Comparison of ENCODE assay signal across 9 cellular contexts in the genomic region with DNA sequence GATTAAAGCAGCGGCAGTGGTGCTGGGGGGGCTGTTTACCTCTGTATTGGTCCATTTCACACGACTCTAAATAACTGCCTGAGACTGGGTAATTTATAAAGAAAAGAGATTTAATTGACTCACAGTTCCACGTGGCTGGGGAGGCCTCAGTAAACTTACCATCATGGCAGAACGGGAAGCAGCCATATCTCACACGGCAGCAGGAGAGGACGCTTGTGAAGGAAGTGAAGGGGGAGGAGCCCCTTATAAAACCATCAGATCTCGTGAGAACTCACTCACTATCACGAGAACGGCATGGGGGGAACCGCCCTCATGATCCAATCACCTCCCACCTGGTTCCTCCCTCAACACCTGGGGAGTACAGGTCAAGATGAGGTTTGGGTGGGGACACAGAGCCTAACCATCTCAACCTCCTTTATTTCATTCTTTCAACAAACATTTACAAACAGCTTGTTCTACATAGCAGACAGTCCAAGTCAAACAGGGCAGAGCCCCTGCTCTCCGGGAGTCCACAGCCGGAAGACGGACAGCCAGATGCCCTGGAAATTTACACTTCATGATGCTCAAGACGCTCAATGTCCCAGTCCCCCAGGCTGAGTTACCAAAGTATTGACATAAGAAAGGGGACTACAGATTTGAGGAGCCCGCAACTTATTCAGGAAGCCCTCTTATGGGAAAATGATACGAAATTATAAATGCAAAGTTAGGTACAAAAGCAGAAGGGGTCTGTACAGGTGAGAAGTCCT. TPM values are rescaled to one million over a fixed set of nuclear protein-coding genes. Genes with fewer than 3 reads are reported as not detected.
A peak's percentile ranks its signal among the peaks of the same experiment; 100 is the strongest.
DNase-seq lines count a peak whose midpoint lies in the region; ATAC-seq and TF ChIP-seq lines count a peak whose summit lies in the region.
"Had no signal": no experiment of that assay in that cellular context is flagged by ENCODE, and none has a peak within 500 bp of the region (broad histone marks: within the 10 kb centered on the region; RNA-seq: fewer than 3 reads in every experiment).

No MANE protein-coding gene starts in this region.

- ATAC-seq in activated CD8-positive, alpha-beta memory T cell treated with anti-CD3 and anti-CD28 coated beads, Interleukin-2, amount 10 ng/mL, durations not matched to agents 7 days and 5 days = peak; percentile 52
- peak; percentile 65 for ATAC-seq in SK-N-SH treated with all-trans-retinoic acid at 6 μM for 48 hours
- ATAC-seq in stimulated activated memory B cell treated with anti-CD40 and anti-IgM and Interleukin-4, amounts not matched to agents 10 μg/mL and 1 μg/mL and 100 μg/mL, for 72 hours = no peak
- no peak for ATAC-seq in GM19023 (IDR thresholded peaks at IDR 0.05; ENCODE audit: unreplicated experiment)
- no peak for ATAC-seq in natural killer cell

- no peaks in the 10 kb centered on the region for H3K36me3 Mint-ChIP-seq in activated CD8-positive, alpha-beta memory T cell treated with anti-CD3 and anti-CD28 coated beads, Interleukin-2, amount 10 ng/mL, durations not matched to agents 7 days and 5 days
- H3K36me3 Mint-ChIP-seq in stimulated activated memory B cell treated with anti-CD40 and anti-IgM and Interleukin-4, amounts not matched to agents 10 μg/mL and 1 μg/mL and 100 μg/mL, for 72 hours = no peaks in the 10 kb centered on the region
- H3K36me3 Mint-ChIP-seq in natural killer cell = no peaks in the 10 kb centered on the region
- H3K36me3 Mint-ChIP-seq: activated naive CD8-positive, alpha-beta T cell had no signal

- intact Hi-C loops in natural killer cell (cut with micrococcal nuclease) = no loop called here

- H3K9me3 Mint-ChIP-seq in activated CD8-positive, alpha-beta memory T cell treated with anti-CD3 and anti-CD28 coated beads, Interleukin-2, amount 10 ng/mL, durations not matched to agents 7 days and 5 days (ENCODE audit: low read depth) = no peaks in the 10 kb centered on the region
- H3K9me3 Mint-ChIP-seq in stimulated activated memory B cell treated with anti-CD40 and anti-IgM and Interleukin-4, amounts not matched to agents 10 μg/mL and 1 μg/mL and 100 μg/mL, for 72 hours = peaks cover 3% of the 10 kb centered on the region
- no peaks in the 10 kb centered on the region for H3K9me3 Mint-ChIP-seq in natural killer cell

- TF ChIP-seq CTCF in natural killer cell (IDR thresholded peaks at IDR 0.05) = no peak

- peak overlapping the region; percentile 49 for H3K4me3 Mint-ChIP-seq in activated CD8-positive, alpha-beta memory T cell treated with anti-CD3 and anti-CD28 coated beads, Interleukin-2, amount 10 ng/mL, durations not matched to agents 7 days and 5 days
- peak overlapping the region; percentile 1 for H3K4me3 Mint-ChIP-seq in stimulated activated memory B cell treated with anti-CD40 and anti-IgM and Interleukin-4, amounts not matched to agents 10 μg/mL and 1 μg/mL and 100 μg/mL, for 72 hours
- no peak overlapping the region for H3K4me3 Mint-ChIP-seq in natural killer cell

- peaks cover 27% of the 10 kb centered on the region for H3K27me3 Mint-ChIP-seq in activated CD8-positive, alpha-beta memory T cell treated with anti-CD3 and anti-CD28 coated beads, Interleukin-2, amount 10 ng/mL, durations not matched to agents 7 days and 5 days
- peaks cover 22% of the 10 kb centered on the region for H3K27me3 Mint-ChIP-seq in stimulated activated memory B cell treated with anti-CD40 and anti-IgM and Interleukin-4, amounts not matched to agents 10 μg/mL and 1 μg/mL and 100 μg/mL, for 72 hours
- peaks cover 24 to 47% of the 10 kb centered on the region in 2 donors for H3K27me3 Mint-ChIP-seq in natural killer cell (ENCODE audit: low read depth in 2 of 2)

- H3K4me1 Mint-ChIP-seq in activated CD8-positive, alpha-beta memory T cell treated with anti-CD3 and anti-CD28 coated beads, Interleukin-2, amount 10 ng/mL, durations not matched to agents 7 days and 5 days = peaks cover 11% of the 10 kb centered on the region
- H3K4me1 Mint-ChIP-seq in stimulated activated memory B cell treated with anti-CD40 and anti-IgM and Interleukin-4, amounts not matched to agents 10 μg/mL and 1 μg/mL and 100 μg/mL, for 72 hours = peaks cover 9% of the 10 kb centered on the region
- H3K4me1 Mint-ChIP-seq in natural killer cell = no peaks in the 10 kb centered on the region

- no peak overlapping the region for H3K27ac Mint-ChIP-seq in activated CD8-positive, alpha-beta memory T cell treated with anti-CD3 and anti-CD28 coated beads, Interleukin-2, amount 10 ng/mL, durations not matched to agents 7 days and 5 days
- H3K27ac Mint-ChIP-seq in stimulated activated memory B cell treated with anti-CD40 and anti-IgM and Interleukin-4, amounts not matched to agents 10 μg/mL and 1 μg/mL and 100 μg/mL, for 72 hours = no peak overlapping the region
- H3K27ac Mint-ChIP-seq in natural killer cell = no peak overlapping the region
- H3K27ac Mint-ChIP-seq: activated naive CD8-positive, alpha-beta T cell had no signal

- DNase-seq in activated CD8-positive, alpha-beta memory T cell treated with anti-CD3 and anti-CD28 coated beads, Interleukin-2, amount 10 ng/mL, durations not matched to agents 7 days and 5 days = peak; percentile 41
- no peak for DNase-seq in activated CD8-positive, alpha-beta memory T cell treated with anti-CD3 and anti-CD28 coated beads, Interleukin-2, amount 50 U/mL, for 48 hours
- peak; percentile 45 for DNase-seq in NCI-H1092 (lab: John Stamatoyannopoulos, UW)
- no peak for DNase-seq in natural killer cell
- DNase-seq in NCI-H1694 (lab: John Stamatoyannopoulos, UW) = no peak

- CTCF ChIA-PET in activated CD8-positive, alpha-beta memory T cell treated with anti-CD3 and anti-CD28 coated beads, Interleukin-2, amount 10 ng/mL, durations not matched to agents 7 days and 5 days (lab: Charles Lee) = interaction anchor here (1.0 to 3.6 kb wide), 12 partner anchors 9 to 81 kb away, joined by 3 to 29 read pairs (median 5); partner anchors contain the start of gene HMGXB4

TF ChIP-seq in SK-N-SH treated with all-trans-retinoic acid at 6 μM for 48 hours, 23 proteins besides CTCF, POLR2A, EP300 and RAD21:
- TF ChIP-seq CREB5 (CRISPR knock-in tag; IDR thresholded peaks at IDR 0.05; ENCODE audit: low read depth) (no peak), RARB (CRISPR knock-in tag; IDR thresholded peaks at IDR 0.05) (no peak), CSDC2 (CRISPR knock-in tag; IDR thresholded peaks at IDR 0.05) (no peak), ZNF565 (CRISPR knock-in tag; conservative IDR thresholded peaks at IDR 0.05; ENCODE audit: low read depth) (no peak)
TF ChIP-seq in SK-N-SH treated with all-trans-retinoic acid at 6 μM for 48 hours: peak in this region for 0.

RNA-seq across cellular contexts. Expression of gene HMGXB4, which starts 26.3 kb away (rescaled TPM):
- 10 to 100 TPM; 39.0 to 42.1 TPM for total RNA-seq in activated CD8-positive, alpha-beta memory T cell treated with anti-CD3 and anti-CD28 coated beads, Interleukin-2, amount 10 ng/mL, durations not matched to agents 7 days and 5 days
- 10 to 100 TPM; 40.4 to 46.1 (median 40.7) TPM for total RNA-seq in natural killer cell

Comparison
In these comparisons a context has a peak if more than half of its experiments do, and no peak if none do; other contexts are left out.
1. DNase-seq: peak in activated CD8-positive, alpha-beta memory T cell treated with anti-CD3 and anti-CD28 coated beads, Interleukin-2, amount 10 ng/mL, durations not matched to agents 7 days and 5 days (single experiment) and NCI-H1092 (single experiment); none in activated CD8-positive, alpha-beta memory T cell treated with anti-CD3 and anti-CD28 coated beads, Interleukin-2, amount 50 U/mL, for 48 hours (single experiment), natural killer cell (single experiment) and NCI-H1694 (single experiment).
2. ATAC-seq: peak in activated CD8-positive, alpha-beta memory T cell treated with anti-CD3 and anti-CD28 coated beads, Interleukin-2, amount 10 ng/mL, durations not matched to agents 7 days and 5 days (single experiment) and SK-N-SH treated with all-trans-retinoic acid at 6 μM for 48 hours (single experiment); none in stimulated activated memory B cell treated with anti-CD40 and anti-IgM and Interleukin-4, amounts not matched to agents 10 μg/mL and 1 μg/mL and 100 μg/mL, for 72 hours (single experiment), GM19023 (single experiment) and natural killer cell (0 of 3).